1 cellular context compared by ENCODE assay signal in the genomic region with DNA sequence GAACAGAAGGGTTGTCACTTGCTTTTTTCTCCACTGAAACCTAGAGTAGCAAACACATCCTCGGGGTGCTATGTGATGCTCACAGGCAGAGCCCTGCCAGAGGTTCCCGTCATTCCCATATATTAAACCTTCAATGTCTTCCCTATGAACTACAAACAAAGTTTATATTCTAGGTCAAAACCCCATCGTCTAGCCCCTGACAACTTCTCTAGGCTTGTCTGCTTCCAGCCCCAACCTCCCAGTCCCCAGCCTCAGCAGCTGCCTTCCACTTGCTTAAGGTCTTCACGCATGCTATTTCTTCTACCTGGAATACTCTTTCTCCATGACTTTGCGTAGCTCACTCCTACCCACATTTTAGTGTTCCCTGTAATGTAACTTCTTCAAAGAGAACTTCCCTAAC.
TF ChIP-seq lines count a peak whose summit lies in the region.

No MANE protein-coding gene starts in this region.

TF ChIP-seq in SK-N-SH, 30 proteins besides CTCF, POLR2A, EP300 and RAD21 (continued from another document):
- TF ChIP-seq FOSL2 (IDR thresholded peaks at IDR 0.05; ENCODE audit: borderline replicate concordance, low read depth) (no peak), RXRA (IDR thresholded peaks at IDR 0.05; ENCODE audit: borderline replicate concordance, low read depth) (no peak), GATA2 (CRISPR knock-in tag; IDR thresholded peaks at IDR 0.05) (no peak), SIN3A (IDR thresholded peaks at IDR 0.05; ENCODE audit: borderline replicate concordance, low read depth, low read length) (no peak), RFX5 (IDR thresholded peaks at IDR 0.05; ENCODE audit: low read length) (no peak)
- TF ChIP-seq, protein P1, sequence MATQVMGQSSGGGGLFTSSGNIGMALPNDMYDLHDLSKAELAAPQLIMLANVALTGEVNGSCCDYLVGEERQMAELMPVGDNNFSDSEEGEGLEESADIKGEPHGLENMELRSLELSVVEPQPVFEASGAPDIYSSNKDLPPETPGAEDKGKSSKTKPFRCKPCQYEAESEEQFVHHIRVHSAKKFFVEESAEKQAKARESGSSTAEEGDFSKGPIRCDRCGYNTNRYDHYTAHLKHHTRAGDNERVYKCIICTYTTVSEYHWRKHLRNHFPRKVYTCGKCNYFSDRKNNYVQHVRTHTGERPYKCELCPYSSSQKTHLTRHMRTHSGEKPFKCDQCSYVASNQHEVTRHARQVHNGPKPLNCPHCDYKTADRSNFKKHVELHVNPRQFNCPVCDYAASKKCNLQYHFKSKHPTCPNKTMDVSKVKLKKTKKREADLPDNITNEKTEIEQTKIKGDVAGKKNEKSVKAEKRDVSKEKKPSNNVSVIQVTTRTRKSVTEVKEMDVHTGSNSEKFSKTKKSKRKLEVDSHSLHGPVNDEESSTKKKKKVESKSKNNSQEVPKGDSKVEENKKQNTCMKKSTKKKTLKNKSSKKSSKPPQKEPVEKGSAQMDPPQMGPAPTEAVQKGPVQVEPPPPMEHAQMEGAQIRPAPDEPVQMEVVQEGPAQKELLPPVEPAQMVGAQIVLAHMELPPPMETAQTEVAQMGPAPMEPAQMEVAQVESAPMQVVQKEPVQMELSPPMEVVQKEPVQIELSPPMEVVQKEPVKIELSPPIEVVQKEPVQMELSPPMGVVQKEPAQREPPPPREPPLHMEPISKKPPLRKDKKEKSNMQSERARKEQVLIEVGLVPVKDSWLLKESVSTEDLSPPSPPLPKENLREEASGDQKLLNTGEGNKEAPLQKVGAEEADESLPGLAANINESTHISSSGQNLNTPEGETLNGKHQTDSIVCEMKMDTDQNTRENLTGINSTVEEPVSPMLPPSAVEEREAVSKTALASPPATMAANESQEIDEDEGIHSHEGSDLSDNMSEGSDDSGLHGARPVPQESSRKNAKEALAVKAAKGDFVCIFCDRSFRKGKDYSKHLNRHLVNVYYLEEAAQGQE (IDR thresholded peaks at IDR 0.05; ENCODE audit: low read depth, low read length) = no peak
- TF ChIP-seq, protein P2, sequence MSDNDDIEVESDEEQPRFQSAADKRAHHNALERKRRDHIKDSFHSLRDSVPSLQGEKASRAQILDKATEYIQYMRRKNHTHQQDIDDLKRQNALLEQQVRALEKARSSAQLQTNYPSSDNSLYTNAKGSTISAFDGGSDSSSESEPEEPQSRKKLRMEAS (IDR thresholded peaks at IDR 0.05; ENCODE audit: low read depth) = no peak
TF ChIP-seq in SK-N-SH: peak in this region for 0.
